10 cellular contexts compared by ENCODE assay signal in genomic region chr14:22531451-22532344, GRCh38. TPM values are rescaled to one million over a fixed set of nuclear protein-coding genes. Genes with fewer than 3 reads are reported as not detected.
DNase-seq lines count a peak whose midpoint lies in the region; ATAC-seq, FAIRE-seq and TF ChIP-seq lines count a peak whose summit lies in the region.
"Had no signal": no experiment of that assay in that cellular context is flagged by ENCODE, and none has a peak within 500 bp of the region (broad histone marks: within the 10 kb centered on the region; RNA-seq: fewer than 3 reads in every experiment).

No MANE protein-coding gene starts in this region.

- peaks cover 92% of the 10 kb centered on the region for H3K36me3 Mint-ChIP-seq in activated CD4-positive, alpha-beta T cell treated with anti-CD3 and anti-CD28 coated beads, Interleukin-2, amount 10 ng/mL, durations not matched to agents 7 days and 5 days (ENCODE audit: low read depth)

- peak overlapping the region in 1 of 2 experiments; percentile 83; a peak in 2 of 4 replicates for H4K8ac ChIP-seq in IMR-90 (ENCODE audit: low read depth in 2 of 2, low read length in 2 of 2)

- FAIRE-seq in small intestine (lab: Jason Lieb, UNC): no peak
- FAIRE-seq: HepG2, TTC549 had no signal

- H3K4me3 ChIP-seq in IMR-90 (ENCODE audit: insufficient read depth, low read depth, low read length) (no peak overlapping the region), small intestine (ENCODE audit: low read depth in 1 of 2, low read length in 2 of 2) (no peak overlapping the region)

- no peaks in the 10 kb centered on the region for H4K20me1 ChIP-seq in IMR-90 (ENCODE audit: insufficient read depth, low read length)

- H3K4me3 Mint-ChIP-seq in activated CD4-positive, alpha-beta T cell treated with anti-CD3 and anti-CD28 coated beads, Interleukin-2, amount 10 ng/mL, durations not matched to agents 7 days and 5 days: peak overlapping the region; percentile 77

- peak overlapping the region; percentile 91 for H3K27ac Mint-ChIP-seq in activated CD4-positive, alpha-beta T cell treated with anti-CD3 and anti-CD28 coated beads, Interleukin-2, amount 10 ng/mL, durations not matched to agents 7 days and 5 days

- peak overlapping the region; percentile 85 for H3K4ac ChIP-seq in IMR-90 (ENCODE audit: low read depth, low read length)

- H3K27me3 ChIP-seq in IMR-90 (ENCODE audit: control insufficient read depth, insufficient read depth, low read length) (no peaks in the 10 kb centered on the region), small intestine (ENCODE audit: control insufficient read depth in 2 of 2, insufficient read depth in 2 of 2, low read length in 2 of 2) (no peaks in the 10 kb centered on the region)

- WGBS in IMR-90 (ENCODE audit: extremely low coverage in 2 of 2, insufficient read length in 1 of 2), 2 experiments: 92% methylated on average over 4 of the region's 5 CpGs; no CpG with 5 or more reads in 1 of the 2 experiments
- 72 to 88% (median 74%) methylated on average over 5 of the region's 5 CpGs for WGBS in small intestine, 3 donors

- no TSS peak for BruUV-seq in IMR-90 (replicated peaks; lab: Mats Ljungman, UMichigan)

- no peak overlapping the region for H3K9ac ChIP-seq in IMR-90 (ENCODE audit: low read depth, low read length)

- peak overlapping the region; percentile 13; the same call in 1 of the 2 replicates for H4K91ac ChIP-seq in IMR-90 (ENCODE audit: insufficient read depth, low read depth, low read length)

- H3K18ac ChIP-seq in IMR-90 (ENCODE audit: low read depth, low read length): peak overlapping the region; percentile 77

- H2BK20ac ChIP-seq in IMR-90 (ENCODE audit: low read depth, low read length): peak overlapping the region; percentile 96; the same call in 1 of the 2 replicates

- ATAC-seq in GM21825 (IDR thresholded peaks at IDR 0.05; ENCODE audit: unreplicated experiment) (peak; percentile 55), IMR-90 (ENCODE audit: low read depth) (no peak), esophagus mucosa (no peak)
- ATAC-seq: HepG2 had no signal

- TF ChIP-seq CTCF in IMR-90 (conservative IDR thresholded peaks at IDR 0.05; ENCODE audit: low read depth, low read length): no peak

- no peak overlapping the region for H3K23ac ChIP-seq in IMR-90 (ENCODE audit: low read depth, low read length)

- H2AK5ac ChIP-seq in IMR-90 (ENCODE audit: low read depth, low read length): peak overlapping the region; percentile 87; the same call in 1 of the 2 replicates

- dilution Hi-C loops in IMR-90 (cut with HindIII; ENCODE audit: low sequenced_read_pairs, unreplicated experiment): no loop called here

- H3K9me3 Mint-ChIP-seq in activated CD4-positive, alpha-beta T cell treated with anti-CD3 and anti-CD28 coated beads, Interleukin-2, amount 10 ng/mL, durations not matched to agents 7 days and 5 days: no peaks in the 10 kb centered on the region

- intact Hi-C loops in IMR-90 (cut with micrococcal nuclease): loop anchor here (10.0 kb wide), 1 partner anchor 337 kb away; no protein-coding TSS in a partner anchor

- DNase-seq in activated CD4-positive, alpha-beta T cell treated with anti-CD3 and anti-CD28 coated beads, Interleukin-2, amount 10 ng/mL, durations not matched to agents 7 days and 5 days: no peak
- DNase-seq in activated CD4-positive, alpha-beta T cell treated with anti-CD3 and anti-CD28 coated beads for 1 hour: no peak
- no peak for DNase-seq in IMR-90
- DNase-seq in small intestine: no peak
- DNase-seq in hypothalamus (lab: John Stamatoyannopoulos, UW): no peak
- DNase-seq in DMS53 (lab: John Stamatoyannopoulos, UW): no peak

- H3K27me3 Mint-ChIP-seq in activated CD4-positive, alpha-beta T cell treated with anti-CD3 and anti-CD28 coated beads, Interleukin-2, amount 10 ng/mL, durations not matched to agents 7 days and 5 days: no peaks in the 10 kb centered on the region

- TF ChIP-seq RAD21 in IMR-90 (IDR thresholded peaks at IDR 0.05; ENCODE audit: low read length): no peak

- H3K9me1 ChIP-seq in IMR-90 (ENCODE audit: insufficient read depth, low read length): peaks cover 4% of the 10 kb centered on the region; the same call in 1 of the 2 replicates

- H4K5ac ChIP-seq in IMR-90 (ENCODE audit: low read depth, low read length): no peak overlapping the region

- in situ Hi-C loops in IMR-90 (cut with MboI; ENCODE audit: low sequenced_read_pairs): loop anchor here (25.0 kb wide), 1 partner anchor 781 kb away; the partner anchor contains the start of genes BCL2L2, PABPN1 and PPP1R3E

- POLR2A ChIA-PET in activated CD4-positive, alpha-beta T cell treated with anti-CD3 and anti-CD28 coated beads, Interleukin-2, amount 10 ng/mL, durations not matched to agents 7 days and 5 days (lab: Charles Lee): interaction anchor here (0.6 to 1.1 kb wide), 6 partner anchors 10 to 33 kb away, joined by 3 to 10 read pairs (median 4); no protein-coding TSS in a partner anchor
- POLR2A ChIA-PET in IMR-90 (lab: Charles Lee; ENCODE audit: unreplicated experiment): no interaction called here

- no peaks in the 10 kb centered on the region for H3K79me1 ChIP-seq in IMR-90 (ENCODE audit: low read depth in 1 of 2, low read length in 2 of 2)

- H3K27ac ChIP-seq in IMR-90 (ENCODE audit: insufficient read depth, low read length): no peak overlapping the region
- peak overlapping the region; percentile 35 to 53 for H3K27ac ChIP-seq in small intestine (ENCODE audit: low read depth in 1 of 2, low read length in 1 of 2)

- H3K4me1 Mint-ChIP-seq in activated CD4-positive, alpha-beta T cell treated with anti-CD3 and anti-CD28 coated beads, Interleukin-2, amount 10 ng/mL, durations not matched to agents 7 days and 5 days: peaks cover 89% of the 10 kb centered on the region

- H2BK15ac ChIP-seq in IMR-90 (ENCODE audit: low read depth, low read length): peak overlapping the region; percentile 87

- peak overlapping the region; percentile 97 for H3K14ac ChIP-seq in IMR-90 (replicated peaks; ENCODE audit: low read depth, low read length)

- H3K36me3 ChIP-seq in IMR-90 (ENCODE audit: control insufficient read depth, insufficient read depth, low read length) (no peaks in the 10 kb centered on the region), small intestine (ENCODE audit: control insufficient read depth in 2 of 2, insufficient read depth in 2 of 2, low read length in 2 of 2) (no peaks in the 10 kb centered on the region)

- no peak overlapping the region for H3K56ac ChIP-seq in IMR-90 (ENCODE audit: extremely low read depth, insufficient read depth, low read length)

- CTCF ChIA-PET in activated CD4-positive, alpha-beta T cell treated with anti-CD3 and anti-CD28 coated beads, Interleukin-2, amount 10 ng/mL, durations not matched to agents 7 days and 5 days (lab: Charles Lee): interaction anchor here (0.6 to 4.8 kb wide), 14 partner anchors 8 to 541 kb away, joined by 3 to 32 read pairs (median 4); no protein-coding TSS in a partner anchor
- CTCF ChIA-PET in IMR-90 (lab: Yijun Ruan, JAX): interaction anchor here (2.1 kb wide), 1 partner anchor 12 kb away, joined by 5 read pairs; no protein-coding TSS in a partner anchor

- peaks cover under 1% of the 10 kb centered on the region for H3K4me1 ChIP-seq in IMR-90 (ENCODE audit: control insufficient read depth, insufficient read depth, low read length)
- no peaks in the 10 kb centered on the region for H3K4me1 ChIP-seq in small intestine (ENCODE audit: control insufficient read depth in 2 of 2, insufficient read depth in 1 of 2, low read depth in 1 of 2, low read length in 1 of 2)

- no peak overlapping the region for H3K4me2 ChIP-seq in IMR-90 (ENCODE audit: low read depth, low read length)

- no peak overlapping the region for H2AK9ac ChIP-seq in IMR-90 (replicated peaks; ENCODE audit: low read depth, low read length, poor library complexity)

- H2BK5ac ChIP-seq in IMR-90 (ENCODE audit: low read depth, low read length, poor library complexity, severe bottlenecking): no peak overlapping the region

- H2BK120ac ChIP-seq in IMR-90 (ENCODE audit: low read depth, low read length): peak overlapping the region; percentile 94

- no peak for TF ChIP-seq POLR2A in IMR-90 (IDR thresholded peaks at IDR 0.05; ENCODE audit: low read depth, low read length)

- H2AFZ ChIP-seq in IMR-90 (replicated peaks; ENCODE audit: low read length, poor library complexity): no peak overlapping the region

- no peaks in the 10 kb centered on the region for H3K9me3 ChIP-seq in IMR-90 (ENCODE audit: control insufficient read depth, insufficient read depth, low read length)
- no peaks in the 10 kb centered on the region for H3K9me3 ChIP-seq in small intestine (ENCODE audit: control insufficient read depth, low read depth)

TF ChIP-seq in IMR-90, 13 proteins besides CTCF, POLR2A, EP300 and RAD21:
- TF ChIP-seq BHLHE40 (IDR thresholded peaks at IDR 0.05; ENCODE audit: low read depth, low read length): no peak
- no peak for TF ChIP-seq RFX5 (IDR thresholded peaks at IDR 0.05; ENCODE audit: low read depth, low read length)
- TF ChIP-seq USF2 (IDR thresholded peaks at IDR 0.05; ENCODE audit: low read depth, low read length): no peak

RNA-seq across cellular contexts. Expression of gene DAD1, which starts 57.3 kb away (rescaled TPM):
- total RNA-seq in activated CD4-positive, alpha-beta T cell treated with anti-CD3 and anti-CD28 coated beads, Interleukin-2, amount 10 ng/mL, durations not matched to agents 7 days and 5 days: 100 to 1,000 TPM; 169 to 233 TPM
- 396 and 449 TPM in 2 replicates for total RNA-seq in IMR-90 (2012; rRNA removed)
- 448 and 496 TPM in 2 replicates for polyA plus RNA-seq in IMR-90 (2012; rRNA removed)
- polyA plus RNA-seq in IMR-90 (2012; cell fraction: cytosol; rRNA removed): 412 and 479 TPM in 2 replicates
- 92.7 and 197 TPM in 2 replicates for polyA plus RNA-seq in IMR-90 (2012; cell fraction: nucleus; rRNA removed; ENCODE audit: low replicate concordance)
- polyA plus RNA-seq in small intestine: 100 to 1,000 TPM; 147 to 313 (median 249) TPM
- 163 TPM for total RNA-seq in esophagus mucosa
